Comparison of ENCODE assay signal across 1 cellular context in genomic region chr15:74901612-74902063, GRCh38.
TF ChIP-seq lines count a peak whose summit lies in the region.

No MANE protein-coding gene starts in this region.

TF ChIP-seq in HepG2, 621 proteins besides CTCF, POLR2A, EP300 and RAD21:
- TF ChIP-seq ZNF180 (CRISPR knock-in tag; IDR thresholded peaks at IDR 0.05; ENCODE audit: borderline replicate concordance, low read depth) (no peak), PPARG (CRISPR knock-in tag; conservative IDR thresholded peaks at IDR 0.05) (peak; percentile 38; the same call in 1 of the 2 replicates), STAG1 (CRISPR knock-in tag; IDR thresholded peaks at IDR 0.05) (peak; percentile 41), ZFP36L1 (CRISPR knock-in tag; IDR thresholded peaks at IDR 0.05) (no peak), ZNF549 (CRISPR knock-in tag; IDR thresholded peaks at IDR 0.05) (no peak), JUNB (CRISPR knock-in tag; IDR thresholded peaks at IDR 0.05; ENCODE audit: borderline replicate concordance) (no peak), ELF1 (CRISPR knock-in tag; IDR thresholded peaks at IDR 0.05) (peak; percentile 11; the same call in 1 of the 2 replicates), GRHL1 (CRISPR knock-in tag; conservative IDR thresholded peaks at IDR 0.05) (no peak), GATAD2A (CRISPR knock-in tag; IDR thresholded peaks at IDR 0.05) (peak; percentile 38; the same call in 1 of the 2 replicates), ISX (CRISPR knock-in tag; conservative IDR thresholded peaks at IDR 0.05) (no peak), ZNF335 (CRISPR knock-in tag; IDR thresholded peaks at IDR 0.05) (no peak), MAZ (IDR thresholded peaks at IDR 0.05; ENCODE audit: borderline replicate concordance, low read depth, low read length) (no peak), MAZ (CRISPR knock-in tag; IDR thresholded peaks at IDR 0.05; ENCODE audit: low read depth) (no peak), ZNF772 (CRISPR knock-in tag; IDR thresholded peaks at IDR 0.05) (no peak), SMC3 (IDR thresholded peaks at IDR 0.05; ENCODE audit: low read length) (peak; percentile 69), ZBTB26 (CRISPR knock-in tag; IDR thresholded peaks at IDR 0.05; ENCODE audit: borderline replicate concordance) (peak; percentile 51; the same call in 1 of the 2 replicates), ZKSCAN8 (CRISPR knock-in tag; IDR thresholded peaks at IDR 0.05; ENCODE audit: borderline replicate concordance) (no peak), FOXA1 (IDR thresholded peaks at IDR 0.05) (no peak), FOXA1 (CRISPR knock-in tag; IDR thresholded peaks at IDR 0.05) (0 out of 2 replicates have a peak, but pooled peaks have one; percentile 9), HMGXB4 (CRISPR knock-in tag; IDR thresholded peaks at IDR 0.05; ENCODE audit: borderline replicate concordance in 1 of 2, low read depth in 1 of 2) (0 out of 4 replicates have a peak, but pooled peaks of 1 of the 2 experiments have one; percentile 19), SRSF9 (IDR thresholded peaks at IDR 0.05; ENCODE audit: borderline replicate concordance, insufficient read depth, low read depth, low read length, poor library complexity, severe bottlenecking) (no peak), MIER3 (CRISPR knock-in tag; IDR thresholded peaks at IDR 0.05; ENCODE audit: borderline replicate concordance) (0 out of 2 replicates have a peak, but pooled peaks have one; percentile 21), FOXA3 (CRISPR knock-in tag; IDR thresholded peaks at IDR 0.05) (peak; percentile 27; the same call in 1 of the 2 replicates), ZNF75D (CRISPR knock-in tag; IDR thresholded peaks at IDR 0.05; ENCODE audit: borderline replicate concordance) (no peak), SMARCC2 (IDR thresholded peaks at IDR 0.05) (no peak), ZNF124 (CRISPR knock-in tag; IDR thresholded peaks at IDR 0.05) (peak; percentile 43; the same call in 1 of the 2 replicates)
